Comparison of ENCODE assay signal across 24 cellular contexts in genomic region chr16:23323224-23324030, GRCh38. TPM values are rescaled to one million over a fixed set of nuclear protein-coding genes. Genes with fewer than 3 reads are reported as not detected.
A peak's percentile ranks its signal among the peaks of the same experiment; 100 is the strongest.
DNase-seq lines count a peak whose midpoint lies in the region; ATAC-seq and TF ChIP-seq lines count a peak whose summit lies in the region.
"Had no signal": no experiment of that assay in that cellular context is flagged by ENCODE, and none has a peak within 500 bp of the region (broad histone marks: within the 10 kb centered on the region; RNA-seq: fewer than 3 reads in every experiment).

No MANE protein-coding gene starts in this region.

- ATAC-seq in GM18868 (IDR thresholded peaks at IDR 0.05; ENCODE audit: unreplicated experiment), result peak; percentile 65
- ATAC-seq in GM19328 (IDR thresholded peaks at IDR 0.05; ENCODE audit: unreplicated experiment), result no peak
- ATAC-seq: HCT116, Right ventricle myocardium inferior, WTC11 had no signal

- H3K9ac ChIP-seq in KMS-11 (no peak overlapping the region), mucosa of rectum (ENCODE audit: low read depth in 1 of 2, low read length in 2 of 2) (no peak overlapping the region)

- H3K36me3 ChIP-seq in KMS-11 (ENCODE audit: insufficient read depth) (no peaks in the 10 kb centered on the region), mucosa of rectum (ENCODE audit: control insufficient read depth in 2 of 2, insufficient read depth in 2 of 2, low read length in 2 of 2) (no peaks in the 10 kb centered on the region), right atrium auricular region (no peaks in the 10 kb centered on the region)
- H3K36me3 ChIP-seq: MG63, sigmoid colon had no signal

- no peak overlapping the region for H2AFZ ChIP-seq in KMS-11 (ENCODE audit: low read depth)

- TF ChIP-seq CTCF in GM12865 (IDR thresholded peaks at IDR 0.05; ENCODE audit: insufficient read depth, low read depth, low read length, missing control alignments), result no peak
- TF ChIP-seq CTCF in KMS-11 (conservative IDR thresholded peaks at IDR 0.05; ENCODE audit: low read depth, low read length), result 0 out of 2 replicates have a peak, but pooled peaks have one; percentile 5
- TF ChIP-seq CTCF in right atrium auricular region (IDR thresholded peaks at IDR 0.05), result no peak

- H3K4me3 ChIP-seq in GM12865 (ENCODE audit: low read depth, low read length) (no peak overlapping the region), KMS-11 (IDR thresholded peaks at IDR 0.05; ENCODE audit: insufficient read depth, low read depth, low read length) (no peak overlapping the region), mucosa of rectum (ENCODE audit: low read length in 2 of 2) (no peak overlapping the region), right atrium auricular region (no peak overlapping the region)
- H3K4me3 ChIP-seq: MG63, sigmoid colon had no signal

- H3K9me3 ChIP-seq in mucosa of rectum (ENCODE audit: control insufficient read depth in 2 of 2, low read length in 2 of 2) (no peaks in the 10 kb centered on the region), right atrium auricular region (no peaks in the 10 kb centered on the region)
- H3K9me3 ChIP-seq: MG63, sigmoid colon had no signal

- H3K4me1 ChIP-seq in KMS-11 (ENCODE audit: low read depth, poor library complexity, severe bottlenecking), result peaks cover 53% of the 10 kb centered on the region
- H3K4me1 ChIP-seq in mucosa of rectum (ENCODE audit: control insufficient read depth in 2 of 2, insufficient read depth in 2 of 2, low read length in 2 of 2), result peaks cover 20 to 31% of the 10 kb centered on the region in 2 donors
- peaks cover 0 to 6% of the 10 kb centered on the region in 2 donors for H3K4me1 ChIP-seq in right atrium auricular region

- peak overlapping the region; percentile 53 for H3K4me2 ChIP-seq in KMS-11

- peak; percentile 71 for DNase-seq in GM12865 (ENCODE audit: low read depth)
- no peak for DNase-seq in islet precursor cell
- no peak for DNase-seq in right atrium auricular region (ENCODE audit: low spot score)
- no peak for DNase-seq in HuH-7.5 (ENCODE audit: low spot score)
- DNase-seq: activated CD4-positive, alpha-beta T cell treated with anti-CD3 and anti-CD28 coated beads, Interleukin-2, amount 50 U/mL, for 48 hours; CD4-positive, alpha-beta memory T cell; MG63; NCI-H1417; NCI-H2081; NCI-H226; NCI-H748 treated with DMSO at 0.1 percent for 48 hours; sigmoid colon; stimulated activated CD4-positive, alpha-beta T cell treated with anti-CD3 and anti-CD28 coated beads, Interleukin-15, amount 100 ng/mL, for 24 hours; trophoblast cell had no signal

- no peaks in the 10 kb centered on the region for H3K79me2 ChIP-seq in KMS-11 (ENCODE audit: insufficient read depth, low read depth)

- H3K27me3 ChIP-seq in KMS-11 (ENCODE audit: insufficient read depth, low read depth) (no peaks in the 10 kb centered on the region), mucosa of rectum (ENCODE audit: control insufficient read depth in 2 of 2, insufficient read depth in 2 of 2, low read length in 2 of 2) (no peaks in the 10 kb centered on the region), right atrium auricular region (no peaks in the 10 kb centered on the region)
- H3K27me3 ChIP-seq: MG63, sigmoid colon had no signal

- peak overlapping the region; percentile 35; the same call in 1 of the 2 replicates for H3K27ac ChIP-seq in KMS-11
- H3K27ac ChIP-seq in mucosa of rectum (ENCODE audit: low read depth in 2 of 2, low read length in 2 of 2), result peak overlapping the region; percentile 83 to 85
- H3K27ac ChIP-seq in right atrium auricular region, result no peak overlapping the region

- no peaks in the 10 kb centered on the region for H4K20me1 ChIP-seq in KMS-11 (ENCODE audit: insufficient read depth)

RNA-seq across cellular contexts. Expression of gene SCNN1B, which starts 21.3 kb away (rescaled TPM):
- total RNA-seq in right atrium auricular region, result under 1 TPM; 0.16 to 0.26 TPM
- total RNA-seq: astrocyte; CD4-positive, alpha-beta memory T cell; endothelial cell of umbilical vein; progenitor cell of endocrine pancreas had no signal

Comparison
In these comparisons a context has a peak if more than half of its experiments do, and no peak if none do; other contexts are left out.
1. H3K27ac ChIP-seq: peak in KMS-11 (single experiment) and mucosa of rectum (2 of 2); none in right atrium auricular region (0 of 2).